In the genomic region with DNA sequence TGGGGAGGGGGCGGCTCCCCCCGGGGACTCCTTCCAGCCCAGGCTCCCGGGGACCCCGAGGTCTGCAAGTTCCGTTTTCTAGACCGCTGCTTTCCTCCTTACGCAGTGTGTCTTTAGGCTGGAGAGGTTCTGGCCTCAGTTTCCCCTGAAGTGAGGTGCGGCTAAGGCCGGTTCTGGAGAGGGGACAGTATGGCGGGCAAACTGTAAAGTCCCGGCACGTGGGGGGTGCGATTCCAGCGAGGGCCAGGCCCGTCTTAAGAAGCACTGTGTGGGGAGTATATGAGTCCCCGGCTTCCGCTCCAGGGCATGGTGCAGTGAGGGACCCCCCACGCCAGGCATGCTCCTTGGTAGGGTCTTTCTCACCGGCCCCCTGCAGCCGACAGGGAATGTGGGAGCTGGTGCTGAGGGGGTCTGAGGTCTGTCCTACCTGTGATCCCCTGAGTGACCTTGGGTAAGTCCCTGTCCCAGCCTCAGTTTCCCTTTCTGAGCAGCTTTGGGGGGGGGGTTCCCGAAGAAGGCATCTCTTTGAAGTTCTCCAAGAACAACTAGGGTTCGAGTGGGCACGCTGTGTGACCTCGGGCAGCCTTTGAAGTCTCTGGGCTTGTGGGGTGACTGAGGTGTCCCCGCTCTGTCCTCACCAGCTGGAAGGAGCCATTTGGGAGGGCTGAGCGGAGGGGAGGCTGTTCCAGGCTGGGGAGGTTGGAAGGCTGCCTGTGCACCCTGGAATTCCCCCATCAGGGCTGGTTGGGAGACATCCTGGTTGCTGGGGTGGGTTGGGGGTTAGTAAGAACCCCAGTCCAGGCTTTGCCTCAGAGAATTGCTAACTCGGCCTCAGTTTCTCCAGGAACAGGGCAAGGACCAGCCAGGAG, we compare ENCODE assay signal across 8 cellular contexts. TPM values are rescaled to one million over a fixed set of nuclear protein-coding genes. Genes with fewer than 3 reads are reported as not detected.
A peak's percentile ranks its signal among the peaks of the same experiment; 100 is the strongest.
DNase-seq lines count a peak whose midpoint lies in the region; ATAC-seq and TF ChIP-seq lines count a peak whose summit lies in the region.

No MANE protein-coding gene starts in this region.

- ATAC-seq in HG03045 (IDR thresholded peaks at IDR 0.05; ENCODE audit: unreplicated experiment): no peak
- ATAC-seq in HG03565 (IDR thresholded peaks at IDR 0.05; ENCODE audit: unreplicated experiment): no peak

- H3K9ac ChIP-seq in SK-N-MC (ENCODE audit: insufficient read length): peak overlapping the region; percentile 95
- H3K9ac ChIP-seq in skeletal muscle satellite cell (ENCODE audit: low read depth, low read length): peak overlapping the region; percentile 76

- TF ChIP-seq CTCF in fibroblast of pulmonary artery (IDR thresholded peaks at IDR 0.05; ENCODE audit: low read length, missing control alignments): no peak

- DNase-seq in SK-N-MC (ENCODE audit: low read depth, low spot score) (no peak), fibroblast of pulmonary artery (ENCODE audit: low read depth) (no peak), erythroblast (lab: John Stamatoyannopoulos, UW) (no peak), DMS79 (lab: John Stamatoyannopoulos, UW) (no peak)

- peak overlapping the region; percentile 99 for H3K4me2 ChIP-seq in skeletal muscle satellite cell (ENCODE audit: low read length)

- H3K9me3 ChIP-seq in SK-N-MC (ENCODE audit: low read depth, low read length) (no peaks in the 10 kb centered on the region), skeletal muscle satellite cell (replicated peaks; ENCODE audit: low read length) (no peaks in the 10 kb centered on the region)

- TF ChIP-seq POLR2A in erythroblast (IDR thresholded peaks at IDR 0.05; ENCODE audit: low read length): no peak

- H3K4me3 ChIP-seq in GM08714 (ENCODE audit: low read length) (peak overlapping the region; percentile 83; the same call in 1 of the 2 replicates), SK-N-MC (peak overlapping the region; percentile 93), fibroblast of pulmonary artery (replicated peaks; ENCODE audit: low read depth, low read length) (peak overlapping the region; percentile 81), skeletal muscle satellite cell (ENCODE audit: low read length) (peak overlapping the region; percentile 77)

- H3K36me3 ChIP-seq in SK-N-MC (ENCODE audit: insufficient read depth, low read length) (no peaks in the 10 kb centered on the region), skeletal muscle satellite cell (ENCODE audit: insufficient read depth, low read length) (no peaks in the 10 kb centered on the region)

- H3K27me3 ChIP-seq in skeletal muscle satellite cell (ENCODE audit: control insufficient read depth, insufficient read depth, low read length): no peaks in the 10 kb centered on the region

- peak overlapping the region; percentile 93 for H3K27ac ChIP-seq in SK-N-MC

- peaks cover 44% of the 10 kb centered on the region for H3K4me1 ChIP-seq in skeletal muscle satellite cell (ENCODE audit: control insufficient read depth, insufficient read depth, low read length)

RNA-seq across cellular contexts. Expression of a gene that starts 1.4 kb away (rescaled TPM):
- total RNA-seq in skeletal muscle satellite cell (2012; rRNA removed): 72.1 and 73.3 TPM in 2 replicates
